ENCODE assay signal across 17 cellular contexts in the genomic region with DNA sequence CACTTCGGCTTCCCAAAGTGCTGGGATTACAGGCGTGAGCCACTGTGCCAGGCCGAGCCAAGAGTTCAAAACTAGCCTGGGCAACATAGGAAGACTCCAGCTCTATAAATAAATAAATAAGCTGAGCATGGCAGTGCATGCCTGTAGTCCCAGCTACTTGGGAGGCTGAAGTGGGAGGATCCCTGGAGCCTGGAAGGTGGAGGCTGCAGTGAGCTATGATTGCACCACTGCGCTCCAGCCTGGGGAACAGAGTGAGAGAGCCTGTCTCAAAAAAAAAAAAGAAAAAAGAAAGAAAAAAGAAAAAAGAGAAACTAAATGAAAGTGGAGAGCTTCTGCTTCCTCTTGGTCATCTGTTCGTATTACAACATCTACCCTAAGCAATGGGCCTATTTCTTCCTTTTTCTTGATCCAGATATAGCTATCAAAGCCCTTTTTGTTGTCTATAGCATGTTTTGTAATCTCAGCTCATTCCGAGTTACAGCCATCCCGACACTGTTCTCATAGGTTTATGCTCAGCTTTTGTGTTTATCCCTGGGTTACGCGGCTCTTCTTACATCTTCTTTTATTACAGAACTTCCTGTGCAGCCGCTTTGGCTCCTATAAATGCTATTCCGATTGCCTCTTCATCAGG. TPM values are rescaled to one million over a fixed set of nuclear protein-coding genes. Genes with fewer than 3 reads are reported as not detected.
DNase-seq lines count a peak whose midpoint lies in the region; ATAC-seq and TF ChIP-seq lines count a peak whose summit lies in the region.
"Had no signal": no experiment of that assay in that cellular context is flagged by ENCODE, and none has a peak within 500 bp of the region (broad histone marks: within the 10 kb centered on the region; RNA-seq: fewer than 3 reads in every experiment).

No MANE protein-coding gene starts in this region.

- TF ChIP-seq CTCF in A673 (conservative IDR thresholded peaks at IDR 0.05; ENCODE audit: low read depth, low read length) = no peak
- TF ChIP-seq CTCF in HL-60 (IDR thresholded peaks at IDR 0.05; ENCODE audit: insufficient read depth, low read length) = no peak
- no peak for TF ChIP-seq CTCF in uterus (IDR thresholded peaks at IDR 0.05)

- H3K4me1 ChIP-seq in A673 (ENCODE audit: insufficient read depth, low read length, poor library complexity, severe bottlenecking) (peaks cover under 1% of the 10 kb centered on the region), uterus (no peaks in the 10 kb centered on the region)
- H3K4me1 ChIP-seq: neural progenitor cell had no signal

- H3K36me3 ChIP-seq in A673 (ENCODE audit: insufficient read depth, low read length, poor library complexity, severe bottlenecking) = no peaks in the 10 kb centered on the region
- H3K36me3 ChIP-seq in MG63 = no peaks in the 10 kb centered on the region
- no peaks in the 10 kb centered on the region for H3K36me3 ChIP-seq in uterus
- H3K36me3 ChIP-seq: neural progenitor cell, stomach had no signal

- H3K27me3 ChIP-seq in A673 (replicated peaks; ENCODE audit: insufficient read depth, low read depth, low read length, poor library complexity) = no peaks in the 10 kb centered on the region
- no peaks in the 10 kb centered on the region for H3K27me3 ChIP-seq in HL-60 (ENCODE audit: insufficient read depth, poor library complexity, severe bottlenecking)
- H3K27me3 ChIP-seq in MG63 = no peaks in the 10 kb centered on the region
- H3K27me3 ChIP-seq in uterus = no peaks in the 10 kb centered on the region
- H3K27me3 ChIP-seq: neural progenitor cell, stomach had no signal

- H3K27ac ChIP-seq in A673 (ENCODE audit: low read depth, low read length, poor library complexity, severe bottlenecking) (no peak overlapping the region), HL-60 (replicated peaks) (peak overlapping the region; percentile 55), uterus (no peak overlapping the region)
- H3K27ac ChIP-seq: neural progenitor cell had no signal

- DNase-seq in A673 (ENCODE audit: low spot score) (peak; percentile 32), HL-60 (ENCODE audit: low read depth in 1 of 2, low spot score in 1 of 2) (peak; percentile 48 to 73), SIG-M5 treated with dmso at 0.1 percent for 504 hours (lab: John Stamatoyannopoulos, UW; ENCODE audit: unreplicated experiment) (peak; percentile 95), iris pigment epithelial cell (ENCODE audit: low read depth) (peak; percentile 16), MG63 (no peak), uterus (no peak)
- DNase-seq: activated CD4-positive, alpha-beta T cell treated with anti-CD3 and anti-CD28 coated beads for 1 hour; CD8-positive, alpha-beta T cell; effector CD8-positive, alpha-beta T cell; islet precursor cell; NCI-H1048; NK-92 treated with Interleukin-12 subunit alpha and Interleukin-12 subunit beta, amount 100 ng/mL, for 24 hours; SHP77; stomach had no signal

- CTCF ChIA-PET in A673 (lab: Charles Lee) = interaction anchor here (1.1 kb wide), 1 partner anchor 49 kb away, joined by 9 read pairs; no protein-coding TSS in a partner anchor

- no peaks in the 10 kb centered on the region for H3K9me3 ChIP-seq in A673 (ENCODE audit: low read depth, low read length, poor library complexity, severe bottlenecking)
- no peaks in the 10 kb centered on the region for H3K9me3 ChIP-seq in MG63
- no peaks in the 10 kb centered on the region for H3K9me3 ChIP-seq in uterus
- H3K9me3 ChIP-seq: stomach had no signal

- intact Hi-C loops in A673 (cut with micrococcal nuclease; ENCODE audit: unreplicated experiment) (no loop called here), uterus (cut with DNase I; ENCODE audit: low total_unique reads) (no loop called here)

- H3K4me3 ChIP-seq in A673 (ENCODE audit: low read depth, low read length, poor library complexity, severe bottlenecking) (no peak overlapping the region), HL-60 (replicated peaks; ENCODE audit: insufficient read depth, low read length) (no peak overlapping the region), MG63 (no peak overlapping the region), uterus (no peak overlapping the region)
- H3K4me3 ChIP-seq: neural progenitor cell, stomach had no signal

- no TSS peak for BruUV-seq in A673 (replicated peaks; lab: Mats Ljungman, UMichigan)

- POLR2A ChIA-PET in A673 (lab: Charles Lee; ENCODE audit: low non-redundant PET) = no interaction called here

- ATAC-seq in HG02623 (IDR thresholded peaks at IDR 0.05; ENCODE audit: unreplicated experiment) (no peak), GM18520 (IDR thresholded peaks at IDR 0.05; ENCODE audit: unreplicated experiment) (no peak)
- ATAC-seq: CD8-positive, alpha-beta T cell had no signal

- TF ChIP-seq POLR2A in uterus (IDR thresholded peaks at IDR 0.05) = no peak

RNA-seq across cellular contexts. Expression of a gene that starts 14.1 kb away (rescaled TPM):
- total RNA-seq in A673 (2021) = 59.5 and 74.6 TPM in 2 replicates
- 13.3 and 20.0 TPM in 2 replicates for total RNA-seq in MG63 (2014; rRNA removed; shearing (Covaris generic); ENCODE audit: low replicate concordance)
- 100 to 1,000 TPM in 1 of 4 donors, 10 to 100 TPM in 3; 19.9 to 143 (median 39.4) TPM for total RNA-seq in uterus

RNA-seq across cellular contexts. Expression of a gene that starts 23.7 kb away (rescaled TPM):
- total RNA-seq in A673 (2021) (2.5 and 4.4 TPM in 2 replicates), uterus (10 to 100 TPM in 1 of 4 donors, 1 to 10 TPM in 2, not detected in 1; 1.4 to 16.7 (median 2.3) TPM)
- total RNA-seq in MG63 (2014; rRNA removed; shearing (Covaris generic); ENCODE audit: low replicate concordance) = 0.43 TPM in 1 of 2 replicates, not detected in the other

RNA-seq across cellular contexts. Expression of a gene that starts 41.1 kb away (rescaled TPM):
- total RNA-seq in A673 (2021) = 4.7 and 9.1 TPM in 2 replicates
- 1.5 and 13.1 TPM in 2 replicates for total RNA-seq in MG63 (2014; rRNA removed; shearing (Covaris generic); ENCODE audit: low replicate concordance)
- 100 to 1,000 TPM in 1 of 4 donors, 10 to 100 TPM in 2, 1 to 10 TPM in 1; 9.2 to 158 (median 36.4) TPM for total RNA-seq in uterus

RNA-seq across cellular contexts. Expression of a gene that starts 45.4 kb away (rescaled TPM):
- 0.49 and 0.85 TPM in 2 replicates for total RNA-seq in A673 (2021)
- total RNA-seq in MG63 (2014; rRNA removed; shearing (Covaris generic); ENCODE audit: low replicate concordance) = 0.30 TPM in 1 of 2 replicates, not detected in the other
- total RNA-seq in uterus = 1 to 10 TPM in 1 of 4 donors, under 1 TPM in 1, not detected in 2; 0.21 to 1.3 TPM

RNA-seq across cellular contexts. Expression of a gene that starts 46.3 kb away (rescaled TPM):
- total RNA-seq in A673 (2021) (4.6 and 7.0 TPM in 2 replicates), uterus (10 to 100 TPM; 12.7 to 30.5 (median 18.2) TPM)
- 1.9 and 3.1 TPM in 2 replicates for total RNA-seq in MG63 (2014; rRNA removed; shearing (Covaris generic); ENCODE audit: low replicate concordance)

Comparison
In these comparisons a context has a peak if more than half of its experiments do, and no peak if none do; other contexts are left out.
1. DNase-seq: peak in A673 (single experiment), HL-60 (2 of 2), SIG-M5 treated with dmso at 0.1 percent for 504 hours (single experiment) and iris pigment epithelial cell (single experiment); none in MG63 (single experiment) and uterus (0 of 2).